8 cellular contexts compared by ENCODE assay signal in genomic region chr9:95509851-95510529, GRCh38. TPM values are rescaled to one million over a fixed set of nuclear protein-coding genes. Genes with fewer than 3 reads are reported as not detected.
DNase-seq lines count a peak whose midpoint lies in the region; ATAC-seq and TF ChIP-seq lines count a peak whose summit lies in the region.

No MANE protein-coding gene starts in this region.

- TF ChIP-seq CTCF in OCI-LY7 (conservative IDR thresholded peaks at IDR 0.05; ENCODE audit: low read length) = no peak

- peaks cover 18% of the 10 kb centered on the region for H3K4me1 ChIP-seq in OCI-LY7 (ENCODE audit: insufficient read depth, low read length, poor library complexity, severe bottlenecking)
- H3K4me1 ChIP-seq in muscle layer of duodenum (ENCODE audit: control insufficient read depth in 1 of 2, insufficient read depth in 2 of 2, low read length in 2 of 2) = peaks cover 0 to 21% of the 10 kb centered on the region in 2 donors

- POLR2A ChIA-PET in OCI-LY7 (lab: Charles Lee) = interaction anchor here (0.6 to 1.7 kb wide), 6 partner anchors 12 to 866 kb away, joined by 3 to 6 read pairs (median 3); no protein-coding TSS in a partner anchor

- no peaks in the 10 kb centered on the region for H3K9me2 ChIP-seq in OCI-LY7 (ENCODE audit: insufficient read depth, low read length)

- peaks cover 9% of the 10 kb centered on the region; the same call in 1 of the 2 replicates for H4K20me1 ChIP-seq in OCI-LY7 (ENCODE audit: insufficient read depth, low read length)

- BruUV-seq in OCI-LY7 (replicated peaks; lab: Mats Ljungman, UMichigan) = no TSS peak

- intact Hi-C loops in OCI-LY7 (cut with micrococcal nuclease; ENCODE audit: unreplicated experiment) = loop anchor here (1.0 to 5.0 kb wide), 7 partner anchors 16 to 907 kb away; partner anchors contain the start of genes ERCC6L2, FANCC and ZNF367

- H3K9me3 ChIP-seq in OCI-LY7 (ENCODE audit: low read length) (no peaks in the 10 kb centered on the region), muscle layer of duodenum (ENCODE audit: control insufficient read depth in 1 of 2, low read length in 2 of 2) (no peaks in the 10 kb centered on the region)

- H3K4me2 ChIP-seq in OCI-LY7 (ENCODE audit: low read length) = peak overlapping the region; percentile 89

- H3K27me3 ChIP-seq in muscle layer of duodenum (ENCODE audit: low read depth, low read length) = no peaks in the 10 kb centered on the region

- H3K27ac ChIP-seq in OCI-LY7 (ENCODE audit: low read depth, low read length, poor library complexity, severe bottlenecking) (peak overlapping the region; percentile 76), muscle layer of duodenum (ENCODE audit: low read length) (peak overlapping the region; percentile 67)

- peaks cover 35% of the 10 kb centered on the region for H3K79me2 ChIP-seq in OCI-LY7 (ENCODE audit: insufficient read depth, low read depth, low read length)

- H2AFZ ChIP-seq in OCI-LY7 (ENCODE audit: low read length) = peak overlapping the region; percentile 71; the same call in 1 of the 2 replicates

- CTCF ChIA-PET in OCI-LY7 (lab: Charles Lee; ENCODE audit: unreplicated experiment) = no interaction called here

- H3K4me3 ChIP-seq in OCI-LY7 (ENCODE audit: low read depth, low read length, poor library complexity, severe bottlenecking) = peak overlapping the region; percentile 82
- peak overlapping the region; percentile 73 to 95 for H3K4me3 ChIP-seq in muscle layer of duodenum (ENCODE audit: low read depth in 1 of 2, low read length in 2 of 2)

- peak; percentile 62 for DNase-seq in NCI-H345 (lab: John Stamatoyannopoulos, UW)
- no peak for DNase-seq in NCI-H345 treated with DMSO at 0.1 percent for 48 hours (lab: John Stamatoyannopoulos, UW; ENCODE audit: unreplicated experiment)
- DNase-seq in OCI-LY7 (ENCODE audit: low spot score) = peak; percentile 18
- peak; percentile 60 for DNase-seq in ecto neural progenitor cell (ENCODE audit: low spot score)
- no peak for DNase-seq in NCI-H1436 (lab: John Stamatoyannopoulos, UW)
- no peak for DNase-seq in AG20443 (ENCODE audit: low spot score)

- H3K36me3 ChIP-seq in OCI-LY7 (ENCODE audit: insufficient read depth, low read length) (no peaks in the 10 kb centered on the region), muscle layer of duodenum (ENCODE audit: control insufficient read depth in 1 of 2, insufficient read depth in 2 of 2, low read length in 2 of 2) (no peaks in the 10 kb centered on the region)

- no peak for ATAC-seq in HG03095 (IDR thresholded peaks at IDR 0.05; ENCODE audit: unreplicated experiment)

RNA-seq across cellular contexts. Expression of gene PTCH1, which starts 6.8 kb away (rescaled TPM):
- total RNA-seq in OCI-LY7 (2014; rRNA removed; shearing (Covaris generic)) = 13.1 and 16.5 TPM in 2 replicates
- 36.1 and 49.9 TPM in 2 replicates for total RNA-seq in OCI-LY7 (2022)

Comparison
In these comparisons a context has a peak if more than half of its experiments do, and no peak if none do; other contexts are left out.
1. DNase-seq: peak in NCI-H345 (single experiment), OCI-LY7 (single experiment) and ecto neural progenitor cell (single experiment); none in NCI-H345 treated with DMSO at 0.1 percent for 48 hours (single experiment), NCI-H1436 (single experiment) and AG20443 (single experiment).